8 cellular contexts compared by ENCODE assay signal in the genomic region with DNA sequence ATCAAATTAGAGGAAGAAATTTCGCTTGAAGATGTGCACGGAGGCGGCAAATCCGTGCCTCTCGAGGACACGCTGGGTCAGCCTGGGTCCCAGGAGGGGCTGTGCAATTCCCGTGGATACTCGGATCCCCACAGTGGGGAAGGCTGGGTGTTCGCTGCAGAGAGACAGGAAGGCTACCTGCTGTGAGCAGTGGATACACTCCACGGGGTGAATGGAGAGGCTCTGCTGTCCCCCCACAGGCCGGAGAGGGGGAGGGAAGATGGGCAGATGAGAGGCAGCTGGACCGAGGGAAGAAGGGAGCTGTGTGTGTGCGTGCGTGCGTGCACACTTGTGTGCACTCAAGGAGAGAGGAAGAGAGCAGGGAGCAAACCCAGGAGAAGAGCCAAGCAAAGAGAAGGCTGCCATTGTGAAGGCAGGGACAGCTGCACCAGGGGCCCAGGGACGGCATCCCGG. TPM values are rescaled to one million over a fixed set of nuclear protein-coding genes. Genes with fewer than 3 reads are reported as not detected.
A peak's percentile ranks its signal among the peaks of the same experiment; 100 is the strongest.
DNase-seq lines count a peak whose midpoint lies in the region; ATAC-seq and TF ChIP-seq lines count a peak whose summit lies in the region.
"Had no signal": no experiment of that assay in that cellular context is flagged by ENCODE, and none has a peak within 500 bp of the region (broad histone marks: within the 10 kb centered on the region; RNA-seq: fewer than 3 reads in every experiment).

No MANE protein-coding gene starts in this region.

- peak overlapping the region; percentile 68 for H3K27ac ChIP-seq in effector memory CD4-positive, alpha-beta T cell (ENCODE audit: insufficient read depth, low read length, poor library complexity, severe bottlenecking)

- peaks cover 16% of the 10 kb centered on the region for H3K4me1 ChIP-seq in effector memory CD4-positive, alpha-beta T cell (ENCODE audit: control insufficient read depth, insufficient read depth, low read length, poor library complexity, severe bottlenecking)

- H3K4me3 Mint-ChIP-seq in IgD-negative memory B cell (peak overlapping the region; percentile 66 to 97 (median 87)), progenitor cell of endocrine pancreas (ENCODE audit: low read depth) (no peak overlapping the region)
- H3K4me3 Mint-ChIP-seq: HFFc6 had no signal

- ATAC-seq in GM21381 (IDR thresholded peaks at IDR 0.05; ENCODE audit: unreplicated experiment) = peak; percentile 15
- ATAC-seq in HG02623 (IDR thresholded peaks at IDR 0.05; ENCODE audit: unreplicated experiment) = no peak
- ATAC-seq in GM19397 (IDR thresholded peaks at IDR 0.05; ENCODE audit: unreplicated experiment) = no peak

- H3K36me3 Mint-ChIP-seq in IgD-negative memory B cell (no peaks in the 10 kb centered on the region), progenitor cell of endocrine pancreas (ENCODE audit: insufficient read depth) (peaks cover 8% of the 10 kb centered on the region)

- no peaks in the 10 kb centered on the region for H3K9me3 ChIP-seq in effector memory CD4-positive, alpha-beta T cell (ENCODE audit: control insufficient read depth, low read length)

- peaks cover 22 to 45% (median 35%) of the 10 kb centered on the region in 3 donors for H3K4me1 Mint-ChIP-seq in IgD-negative memory B cell
- H3K4me1 Mint-ChIP-seq in progenitor cell of endocrine pancreas (ENCODE audit: low read depth) = no peaks in the 10 kb centered on the region

- H3K36me3 ChIP-seq in effector memory CD4-positive, alpha-beta T cell (ENCODE audit: control insufficient read depth, insufficient read depth, low read length) = no peaks in the 10 kb centered on the region

- peak overlapping the region; percentile 39 for H3K4me3 ChIP-seq in effector memory CD4-positive, alpha-beta T cell (ENCODE audit: insufficient read depth, low read depth, low read length, poor library complexity, severe bottlenecking)

- H3K27me3 Mint-ChIP-seq in IgD-negative memory B cell (no peaks in the 10 kb centered on the region), progenitor cell of endocrine pancreas (no peaks in the 10 kb centered on the region)

- H3K27ac Mint-ChIP-seq in IgD-negative memory B cell (peak overlapping the region; percentile 83 to 98 (median 93)), progenitor cell of endocrine pancreas (peak overlapping the region; percentile 47)
- H3K27ac Mint-ChIP-seq: HFFc6 had no signal

- H3K27me3 ChIP-seq in effector memory CD4-positive, alpha-beta T cell (replicated peaks; ENCODE audit: control insufficient read depth, insufficient read depth, low read length, poor library complexity, severe bottlenecking) = no peaks in the 10 kb centered on the region

- TF ChIP-seq CTCF in progenitor cell of endocrine pancreas (IDR thresholded peaks at IDR 0.05; ENCODE audit: unreplicated experiment) = no peak

- H3K9me3 Mint-ChIP-seq in IgD-negative memory B cell = no peaks in the 10 kb centered on the region
- no peaks in the 10 kb centered on the region for H3K9me3 Mint-ChIP-seq in progenitor cell of endocrine pancreas (ENCODE audit: low read depth)
- H3K9me3 Mint-ChIP-seq: HFFc6 had no signal

- no peak for DNase-seq in effector memory CD4-positive, alpha-beta T cell
- no peak for DNase-seq in progenitor cell of endocrine pancreas (ENCODE audit: low spot score, unreplicated experiment)
- DNase-seq in SIG-M5 treated with dmso at 0.1 percent for 504 hours (lab: John Stamatoyannopoulos, UW; ENCODE audit: unreplicated experiment) = no peak
- DNase-seq: HFFc6 had no signal

RNA-seq across cellular contexts. Expression of gene SULF2, which starts 57.3 kb away (rescaled TPM):
- polyA plus RNA-seq in IgD-negative memory B cell = 1.7 TPM
- 94.5 and 104 TPM in 2 replicates for total RNA-seq in progenitor cell of endocrine pancreas
